1 cellular context compared by ENCODE assay signal in genomic region chr11:71999813-72000590, GRCh38.
TF ChIP-seq lines count a peak whose summit lies in the region.

No MANE protein-coding gene starts in this region.

TF ChIP-seq in K562, 482 proteins besides CTCF, POLR2A, EP300 and RAD21 (continued from another document and continues in another):
- no peak for TF ChIP-seq MECOM (CRISPR knock-in tag; IDR thresholded peaks at IDR 0.05)
- TF ChIP-seq ZFPM2 (CRISPR knock-in tag; IDR thresholded peaks at IDR 0.05): no peak
- no peak for TF ChIP-seq ZFP36 (IDR thresholded peaks at IDR 0.05; ENCODE audit: low read depth, low read length, partially characterized antibody)
- no peak for TF ChIP-seq ZNF561 (CRISPR knock-in tag; conservative IDR thresholded peaks at IDR 0.05)
- no peak for TF ChIP-seq GABPB2 (CRISPR knock-in tag; conservative IDR thresholded peaks at IDR 0.05)
- TF ChIP-seq HDAC3 (IDR thresholded peaks at IDR 0.05; ENCODE audit: borderline replicate concordance, partially characterized antibody): no peak
- TF ChIP-seq ESRRB (CRISPR knock-in tag; IDR thresholded peaks at IDR 0.05; ENCODE audit: borderline replicate concordance): no peak
- TF ChIP-seq ZNF143 (CRISPR knock-in tag; IDR thresholded peaks at IDR 0.05): no peak
- TF ChIP-seq SUPT5H (IDR thresholded peaks at IDR 0.05): no peak
- TF ChIP-seq E2F1 (CRISPR knock-in tag; IDR thresholded peaks at IDR 0.05): no peak
- no peak for TF ChIP-seq ZNF609 (CRISPR knock-in tag; IDR thresholded peaks at IDR 0.05; ENCODE audit: borderline replicate concordance)
- TF ChIP-seq RBM17 (IDR thresholded peaks at IDR 0.05; ENCODE audit: borderline replicate concordance, low read depth, low read length): no peak
- no peak for TF ChIP-seq THRAP3 (IDR thresholded peaks at IDR 0.05; ENCODE audit: borderline replicate concordance)
- no peak for TF ChIP-seq ZNF699 (CRISPR knock-in tag; IDR thresholded peaks at IDR 0.05; ENCODE audit: insufficient replicate concordance)
- no peak for TF ChIP-seq ZBTB40 (IDR thresholded peaks at IDR 0.05)
- TF ChIP-seq ZBTB40 (CRISPR knock-in tag; IDR thresholded peaks at IDR 0.05): no peak
- 0 out of 4 replicates have a peak, but pooled peaks of 1 of the 2 experiments have one; percentile 33 for TF ChIP-seq MNT (conservative IDR thresholded peaks at IDR 0.05)
- no peak for TF ChIP-seq EP400 (IDR thresholded peaks at IDR 0.05)
- TF ChIP-seq RREB1 (CRISPR knock-in tag; IDR thresholded peaks at IDR 0.05): no peak
- TF ChIP-seq GTF3C2 (IDR thresholded peaks at IDR 0.05; ENCODE audit: borderline replicate concordance, extremely low read depth, insufficient read length): no peak
- TF ChIP-seq TRIM25 (IDR thresholded peaks at IDR 0.05; ENCODE audit: borderline replicate concordance): no peak
- TF ChIP-seq ARID1B (IDR thresholded peaks at IDR 0.05): peak; percentile 27; the same call in 1 of the 2 replicates
- no peak for TF ChIP-seq MCM2 (IDR thresholded peaks at IDR 0.05; ENCODE audit: low read depth)
- no peak for TF ChIP-seq RHOXF2B (CRISPR knock-in tag; conservative IDR thresholded peaks at IDR 0.05)
- no peak for TF ChIP-seq U2AF1 (optimal IDR thresholded peaks at IDR 0.05; ENCODE audit: low read depth, low read length)
